Comparison of ENCODE assay signal across 10 cellular contexts in the genomic region with DNA sequence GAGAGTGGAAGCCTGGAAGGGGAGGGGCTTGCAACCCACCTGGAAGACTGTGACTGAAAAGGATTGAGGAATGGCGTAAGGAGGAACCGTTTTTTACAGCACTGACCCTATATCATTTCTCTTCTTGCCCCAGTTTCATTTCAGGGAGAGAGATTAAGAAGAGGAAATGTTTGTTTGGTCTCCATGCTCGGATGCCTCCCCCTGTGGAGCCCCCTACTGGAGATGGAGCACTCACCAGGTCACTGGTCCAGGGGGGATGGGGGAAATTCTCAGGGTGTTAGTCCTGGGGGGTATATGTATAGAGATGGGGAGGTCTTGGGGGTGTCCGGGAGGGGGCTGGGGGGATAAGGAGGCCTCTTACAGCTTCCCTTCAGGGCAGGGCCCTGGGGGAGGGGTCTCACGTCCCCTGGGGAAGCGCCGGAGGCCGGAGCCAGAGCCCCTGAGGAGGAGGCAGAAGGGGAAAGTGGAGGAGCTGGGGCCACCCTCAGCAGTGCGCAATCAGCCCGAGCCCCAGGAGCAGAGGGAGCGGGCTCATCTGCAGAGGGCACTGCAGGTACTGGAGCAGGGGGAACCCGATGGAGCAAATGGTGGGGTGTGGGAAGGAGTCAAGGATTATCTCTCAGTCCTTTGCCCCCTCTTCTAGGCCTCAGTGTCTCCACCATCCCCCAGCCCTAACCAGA. TPM values are rescaled to one million over a fixed set of nuclear protein-coding genes. Genes with fewer than 3 reads are reported as not detected.
DNase-seq lines count a peak whose midpoint lies in the region; ATAC-seq, FAIRE-seq and TF ChIP-seq lines count a peak whose summit lies in the region.
"Had no signal": no experiment of that assay in that cellular context is flagged by ENCODE, and none has a peak within 500 bp of the region (broad histone marks: within the 10 kb centered on the region; RNA-seq: fewer than 3 reads in every experiment).

No MANE protein-coding gene starts in this region.

- H3K36me3 Mint-ChIP-seq in nephron (ENCODE audit: low read depth): peaks cover 33% of the 10 kb centered on the region

- POLR2A ChIA-PET in GM12878 (lab: Charles Lee): no interaction called here

- peak overlapping the region; percentile 30 to 90 (median 63) for H3K4me3 Mint-ChIP-seq in nephron

- SMC1A ChIA-PET in GM12878 (lab: Charles Lee; ENCODE audit: uncharacterized antibody, unreplicated experiment): interaction anchor here (2.2 kb wide), 1 partner anchor 16 kb away, joined by 6 read pairs; no protein-coding TSS in a partner anchor

- H3K36me3 ChIP-seq in DOHH2 (ENCODE audit: control insufficient read depth, low read length): peaks cover 43% of the 10 kb centered on the region
- H3K36me3 ChIP-seq in Karpas-422 (ENCODE audit: insufficient read depth, low read length): peaks cover 5% of the 10 kb centered on the region; the same call in 1 of the 2 replicates
- H3K36me3 ChIP-seq in GM12878 (ENCODE audit: control insufficient read depth in 2 of 2, insufficient read depth in 2 of 2, low read length in 1 of 2): peaks cover 0 to 4% of the 10 kb centered on the region in 2 experiments; a peak in 2 of 4 replicates
- no peaks in the 10 kb centered on the region for H3K36me3 ChIP-seq in testis (ENCODE audit: low read depth, missing control alignments)

- WGBS in GM12878 (ENCODE audit: insufficient coverage, insufficient replicate concordance, low lambda C conversion rate, missing lambda C conversion rate): 32% methylated on average over 11 of the region's 12 CpGs
- WGBS in testis, 2 donors: 69 to 77% methylated on average over 9 to 12 of the region's 12 CpGs

- H3K9me3 ChIP-seq in DOHH2 (ENCODE audit: control insufficient read depth, insufficient read depth, low read length) (no peaks in the 10 kb centered on the region), Karpas-422 (ENCODE audit: low read length) (no peaks in the 10 kb centered on the region), GM12878 (replicated peaks; ENCODE audit: control insufficient read depth, insufficient read depth, low read length) (no peaks in the 10 kb centered on the region), testis (no peaks in the 10 kb centered on the region)
- H3K9me3 ChIP-seq: HAP-1 had no signal

- H3K27ac ChIP-seq in DOHH2 (ENCODE audit: low read depth, low read length) (peak overlapping the region; percentile 64), Karpas-422 (ENCODE audit: low read length) (peak overlapping the region; percentile 29; the same call in 1 of the 2 replicates), GM12878 (ENCODE audit: control insufficient read depth, insufficient read depth) (no peak overlapping the region; the same call in none of the 2 replicates), testis (no peak overlapping the region)
- H3K27ac ChIP-seq: parathyroid adenoma had no signal

- ATAC-seq in GM12878 (no peak), GM21528 (IDR thresholded peaks at IDR 0.05; ENCODE audit: low FRiP score, unreplicated experiment) (no peak)

- H3K9ac ChIP-seq in Karpas-422 (ENCODE audit: low read length): no peak overlapping the region
- no peak overlapping the region for H3K9ac ChIP-seq in GM12878 (ENCODE audit: control insufficient read depth, insufficient read depth, low read length)
- H3K9ac ChIP-seq: parathyroid adenoma had no signal

- no peak for FAIRE-seq in GM12878 (lab: Jason Lieb, UNC)

- H3K27me3 Mint-ChIP-seq in nephron (ENCODE audit: low read depth): no peaks in the 10 kb centered on the region

- no peak for TF ChIP-seq EP300 in GM12878 (IDR thresholded peaks at IDR 0.05; ENCODE audit: borderline replicate concordance in 1 of 2, control insufficient read depth in 1 of 2, low read depth in 2 of 2, low read length in 2 of 2)

- H3K4me2 ChIP-seq in DOHH2 (ENCODE audit: low read length) (peak overlapping the region; percentile 96), Karpas-422 (ENCODE audit: low read depth, low read length, poor library complexity, severe bottlenecking) (peak overlapping the region; percentile 85), GM12878 (ENCODE audit: control insufficient read depth, insufficient read depth) (peak overlapping the region; percentile 83)

- DNase-seq in Karpas-422: peak; percentile 81
- DNase-seq in GM12878 (ENCODE audit: low read depth, low spot score): no peak
- no peak for DNase-seq in testis
- DNase-seq in activated CD4-positive, CD25-positive, alpha-beta regulatory T cell treated with anti-CD3 and anti-CD28 coated beads, Interleukin-2, amount 50 U/mL, for 72 hours: no peak
- DNase-seq: NCI-H1694 treated with DMSO at 0.1 percent for 48 hours had no signal

- H3K9me2 ChIP-seq in DOHH2 (replicated peaks; ENCODE audit: control insufficient read depth, low read length): no peaks in the 10 kb centered on the region
- H3K9me2 ChIP-seq in Karpas-422 (replicated peaks; ENCODE audit: insufficient read depth, low read length): no peaks in the 10 kb centered on the region

- peaks cover 60% of the 10 kb centered on the region for H3K4me1 ChIP-seq in DOHH2 (ENCODE audit: control insufficient read depth, low read length)
- H3K4me1 ChIP-seq in Karpas-422 (ENCODE audit: low read length): peaks cover 66% of the 10 kb centered on the region
- H3K4me1 ChIP-seq in GM12878 (ENCODE audit: control insufficient read depth, insufficient read depth, low read length): peaks cover 30% of the 10 kb centered on the region
- peaks cover 44% of the 10 kb centered on the region for H3K4me1 ChIP-seq in testis

- peaks cover 15% of the 10 kb centered on the region for H3F3A ChIP-seq in DOHH2 (ENCODE audit: control insufficient read depth, insufficient read depth)

- in situ Hi-C loops in GM12878 (cut with MboI): no loop called here

- no peak for TF ChIP-seq RAD21 in GM12878 (IDR thresholded peaks at IDR 0.05; ENCODE audit: insufficient read depth, low read depth, low read length)

- H2AFZ ChIP-seq in Karpas-422 (ENCODE audit: low read length) (no peak overlapping the region), GM12878 (ENCODE audit: control insufficient read depth, low read depth, low read length) (no peak overlapping the region)
- H2AFZ ChIP-seq: parathyroid adenoma had no signal

- H3K79me2 ChIP-seq in DOHH2 (ENCODE audit: control insufficient read depth, low read length): peaks cover 34% of the 10 kb centered on the region
- H3K79me2 ChIP-seq in Karpas-422 (ENCODE audit: low read length): peaks cover 37% of the 10 kb centered on the region
- peaks cover 32% of the 10 kb centered on the region for H3K79me2 ChIP-seq in GM12878 (ENCODE audit: control insufficient read depth, insufficient read depth, low read length)

- CTCF ChIA-PET in GM12878 (lab: Yijun Ruan, JAX): interaction anchor here (0.7 to 5.3 kb wide), 3 partner anchors 11 to 20 kb away, joined by 4 to 25 read pairs (median 7); no protein-coding TSS in a partner anchor

- H3K27me3 ChIP-seq in DOHH2 (ENCODE audit: control insufficient read depth, low read length) (no peaks in the 10 kb centered on the region), Karpas-422 (ENCODE audit: low read length) (no peaks in the 10 kb centered on the region), GM12878 (replicated peaks in 1 of 2; ENCODE audit: control insufficient read depth in 2 of 2, insufficient read depth in 2 of 2, low read length in 1 of 2) (no peaks in the 10 kb centered on the region), testis (no peaks in the 10 kb centered on the region)

- intact Hi-C loops in GM12878 (cut with micrococcal nuclease; ENCODE audit: unreplicated experiment) (loop anchor here (5.0 kb wide), 1 partner anchor 97 kb away; a partner anchor contains a TSS), testis (cut with DNase I; ENCODE audit: low total_unique reads) (loop anchor here (10.0 kb wide), 1 partner anchor 100 kb away; a partner anchor contains a TSS)

- no TSS peak for BruUV-seq in GM12878 (replicated peaks; lab: Mats Ljungman, UMichigan)

- RAD21 ChIA-PET in GM12878 (lab: Charles Lee; ENCODE audit: unreplicated experiment): no interaction called here

- no peak overlapping the region for H3K27ac Mint-ChIP-seq in nephron

- no peak for TF ChIP-seq POLR2A in GM12878 (IDR thresholded peaks at IDR 0.05; ENCODE audit: low read depth, low read length)
- TF ChIP-seq POLR2A in testis (IDR thresholded peaks at IDR 0.05): no peak

- peak; percentile 88 for TF ChIP-seq CTCF in DOHH2 (IDR thresholded peaks at IDR 0.05; ENCODE audit: low read depth, low read length, poor library complexity, severe bottlenecking)
- TF ChIP-seq CTCF in GM12878 (IDR thresholded peaks at IDR 0.05 in 2 of 3, conservative IDR thresholded peaks at IDR 0.05 in 1 of 3; ENCODE audit: control insufficient read depth in 2 of 3, extremely low read depth in 1 of 3, insufficient read depth in 1 of 3, low read depth in 3 of 3, low read length in 3 of 3): peak; percentile 22 to 53 (median 48); a peak in 4 of 6 replicates
- TF ChIP-seq CTCF in nephron (IDR thresholded peaks at IDR 0.05; ENCODE audit: unreplicated experiment in 3 of 3): peak in 2 of 3 experiments; percentile 9 to 30
- no peak for TF ChIP-seq CTCF in testis (IDR thresholded peaks at IDR 0.05)

- H4K20me1 ChIP-seq in DOHH2 (ENCODE audit: control insufficient read depth, insufficient read depth, low read depth, low read length): no peaks in the 10 kb centered on the region; the same call in 1 of the 2 replicates
- H4K20me1 ChIP-seq in Karpas-422 (ENCODE audit: insufficient read depth, low read depth, low read length): no peaks in the 10 kb centered on the region
- no peaks in the 10 kb centered on the region; the same call in 1 of the 2 replicates for H4K20me1 ChIP-seq in GM12878 (ENCODE audit: control insufficient read depth, insufficient read depth)

- H3K9me3 Mint-ChIP-seq in nephron: no peaks in the 10 kb centered on the region

- H3K4me3 ChIP-seq in DOHH2 (ENCODE audit: low read length): peak overlapping the region; percentile 87
- no peak overlapping the region for H3K4me3 ChIP-seq in Karpas-422 (ENCODE audit: low read length)
- 0 out of 2 replicates have a peak overlapping the region, but pooled peaks have one; percentile 98 for H3K4me3 ChIP-seq in GM12878
- H3K4me3 ChIP-seq in testis: no peak overlapping the region
- H3K4me3 ChIP-seq: HAP-1 had no signal

- H3K4me1 Mint-ChIP-seq in nephron: peaks cover 57% of the 10 kb centered on the region

RNA-seq across cellular contexts. Expression of a gene that starts 3.2 kb away (rescaled TPM):
- 223 and 260 TPM in 2 replicates for total RNA-seq in Karpas-422 (2014; rRNA removed; shearing (Covaris generic); ENCODE audit: low replicate concordance)
- 31.1 and 35.5 TPM in 2 replicates for total RNA-seq in GM12878 (2013; cell fraction: nucleolus; rRNA removed)
- 201 and 217 TPM in 2 replicates for total RNA-seq in GM12878 (2014; rRNA removed)
- 107 and 118 TPM in 2 replicates for total RNA-seq in GM12878 (2014; rRNA removed; fragmentation: Illumina TruSeq; extraction: Trizol)
- total RNA-seq in GM12878 (2021): 165 and 173 TPM in 2 replicates
- 161 TPM for polyA plus RNA-seq in GM12878 (2011; ENCODE audit: low read depth)
- 95.6 and 137 TPM in 2 replicates for polyA plus RNA-seq in GM12878 (2011; rRNA removed)
- polyA plus RNA-seq in GM12878 (2011; cell fraction: cytosol; rRNA removed): 225 and 263 TPM in 2 replicates
- polyA plus RNA-seq in GM12878 (2011; cell fraction: nucleus; rRNA removed): 202 and 257 TPM in 2 replicates
- 320 and 324 TPM in 2 replicates for polyA plus RNA-seq in GM12878 (2012)
- polyA plus RNA-seq in GM12878 (2014; fragmentation: Illumina TruSeq; extraction: Trizol): 62.2 and 102 TPM in 2 replicates
- polyA plus RNA-seq in GM12878 (2014; fragmentation: Nextera tagmentation; extraction: Ambion mirVana): 100 to 1,000 TPM; 268 to 293 TPM
- polyA plus RNA-seq in GM12878 (2014; rRNA removed): 178 and 203 TPM in 2 replicates
- polyA plus RNA-seq in GM12878 (2016; fragmentation: Nextera tagmentation; extraction: Ambion mirVana): 100 to 1,000 TPM; 220 to 226 TPM
- 110 and 116 TPM in 2 replicates for polyA minus RNA-seq in GM12878 (2011; rRNA and poly(A)+ RNA removed)
- 47.1 and 60.9 TPM in 2 replicates for polyA minus RNA-seq in GM12878 (2011; cell fraction: cytosol; rRNA and poly(A)+ RNA removed)
- 50.9 and 62.4 TPM in 2 replicates for polyA minus RNA-seq in GM12878 (2011; cell fraction: nucleus; rRNA and poly(A)+ RNA removed)
- total RNA-seq in testis: 100 to 1,000 TPM; 139 to 146 TPM
- 132 TPM for polyA plus RNA-seq in testis (ENCODE audit: insufficient read depth, low read depth, low replicate concordance)

RNA-seq across cellular contexts. Expression of a gene that starts 3.9 kb away (rescaled TPM):
- 32.6 and 66.6 TPM in 2 replicates for total RNA-seq in Karpas-422 (2014; rRNA removed; shearing (Covaris generic); ENCODE audit: low replicate concordance)
- 22.1 and 23.7 TPM in 2 replicates for total RNA-seq in GM12878 (2013; cell fraction: nucleolus; rRNA removed)
- 6.5 and 6.8 TPM in 2 replicates for total RNA-seq in GM12878 (2014; rRNA removed)
- total RNA-seq in GM12878 (2014; rRNA removed; fragmentation: Illumina TruSeq; extraction: Trizol): 5.5 and 6.5 TPM in 2 replicates
- total RNA-seq in GM12878 (2021): 13.5 and 14.5 TPM in 2 replicates
- polyA plus RNA-seq in GM12878 (2011; ENCODE audit: low read depth): 17.4 TPM
- 11.8 and 17.8 TPM in 2 replicates for polyA plus RNA-seq in GM12878 (2011; rRNA removed)
- polyA plus RNA-seq in GM12878 (2011; cell fraction: cytosol; rRNA removed): 20.1 and 23.2 TPM in 2 replicates
- polyA plus RNA-seq in GM12878 (2011; cell fraction: nucleus; rRNA removed): 143 and 159 TPM in 2 replicates
- 32.7 and 39.8 TPM in 2 replicates for polyA plus RNA-seq in GM12878 (2012)
- polyA plus RNA-seq in GM12878 (2014; fragmentation: Illumina TruSeq; extraction: Trizol): 5.9 and 10.3 TPM in 2 replicates
- polyA plus RNA-seq in GM12878 (2014; fragmentation: Nextera tagmentation; extraction: Ambion mirVana): 1 to 10 TPM; 1.3 to 2.2 TPM
- 17.3 and 21.4 TPM in 2 replicates for polyA plus RNA-seq in GM12878 (2014; rRNA removed)
- 1 to 10 TPM; 3.1 to 3.5 TPM for polyA plus RNA-seq in GM12878 (2016; fragmentation: Nextera tagmentation; extraction: Ambion mirVana)
- polyA minus RNA-seq in GM12878 (2011; rRNA and poly(A)+ RNA removed): 16.9 and 18.6 TPM in 2 replicates
- 5.0 and 6.8 TPM in 2 replicates for polyA minus RNA-seq in GM12878 (2011; cell fraction: cytosol; rRNA and poly(A)+ RNA removed)
- 15.6 and 16.6 TPM in 2 replicates for polyA minus RNA-seq in GM12878 (2011; cell fraction: nucleus; rRNA and poly(A)+ RNA removed)
- total RNA-seq in testis: 100 to 1,000 TPM; 184 to 218 TPM
- 216 TPM for polyA plus RNA-seq in testis (ENCODE audit: insufficient read depth, low read depth, low replicate concordance)

RNA-seq across cellular contexts. Expression of a gene that starts 5.1 kb away (rescaled TPM):
- total RNA-seq in Karpas-422 (2014; rRNA removed; shearing (Covaris generic); ENCODE audit: low replicate concordance): 16.3 and 16.7 TPM in 2 replicates
- 14.4 and 18.4 TPM in 2 replicates for total RNA-seq in GM12878 (2013; cell fraction: nucleolus; rRNA removed)
- total RNA-seq in GM12878 (2014; rRNA removed): 1.2 and 1.5 TPM in 2 replicates
- total RNA-seq in GM12878 (2014; rRNA removed; fragmentation: Illumina TruSeq; extraction: Trizol): 0.85 and 0.88 TPM in 2 replicates
- total RNA-seq in GM12878 (2021): 5.7 and 9.2 TPM in 2 replicates
- 3.3 TPM for polyA plus RNA-seq in GM12878 (2011; ENCODE audit: low read depth)
- polyA plus RNA-seq in GM12878 (2011; rRNA removed): 2.2 and 3.9 TPM in 2 replicates
- polyA plus RNA-seq in GM12878 (2011; cell fraction: cytosol; rRNA removed): 2.7 and 3.4 TPM in 2 replicates
- 60.1 and 82.9 TPM in 2 replicates for polyA plus RNA-seq in GM12878 (2011; cell fraction: nucleus; rRNA removed)
- polyA plus RNA-seq in GM12878 (2012): 8.3 and 9.0 TPM in 2 replicates
- polyA plus RNA-seq in GM12878 (2014; fragmentation: Illumina TruSeq; extraction: Trizol): 3.1 and 5.7 TPM in 2 replicates
- under 1 TPM; 0.05 to 0.14 TPM for polyA plus RNA-seq in GM12878 (2014; fragmentation: Nextera tagmentation; extraction: Ambion mirVana)
- polyA plus RNA-seq in GM12878 (2014; rRNA removed): 6.4 and 9.0 TPM in 2 replicates
- polyA plus RNA-seq in GM12878 (2016; fragmentation: Nextera tagmentation; extraction: Ambion mirVana): under 1 TPM; 0.62 to 0.73 TPM
- 2.5 and 3.1 TPM in 2 replicates for polyA minus RNA-seq in GM12878 (2011; rRNA and poly(A)+ RNA removed)
- 1.1 and 2.8 TPM in 2 replicates for polyA minus RNA-seq in GM12878 (2011; cell fraction: cytosol; rRNA and poly(A)+ RNA removed)
- 8.1 and 12.2 TPM in 2 replicates for polyA minus RNA-seq in GM12878 (2011; cell fraction: nucleus; rRNA and poly(A)+ RNA removed)
- 10 to 100 TPM; 29.4 to 43.9 TPM for total RNA-seq in testis
- 31.5 TPM for polyA plus RNA-seq in testis (ENCODE audit: insufficient read depth, low read depth, low replicate concordance)

RNA-seq across cellular contexts. Expression of a gene that starts 23.1 kb away (rescaled TPM):
- 37.8 and 42.8 TPM in 2 replicates for total RNA-seq in Karpas-422 (2014; rRNA removed; shearing (Covaris generic); ENCODE audit: low replicate concordance)
- 45.8 and 51.5 TPM in 2 replicates for total RNA-seq in GM12878 (2013; cell fraction: nucleolus; rRNA removed)
- 44.5 and 50.3 TPM in 2 replicates for total RNA-seq in GM12878 (2014; rRNA removed)
- 52.9 and 58.5 TPM in 2 replicates for total RNA-seq in GM12878 (2014; rRNA removed; fragmentation: Illumina TruSeq; extraction: Trizol)
- total RNA-seq in GM12878 (2021): 69.2 and 80.8 TPM in 2 replicates
- polyA plus RNA-seq in GM12878 (2011; ENCODE audit: low read depth): 16.6 TPM
- polyA plus RNA-seq in GM12878 (2011; rRNA removed): 60.6 and 69.3 TPM in 2 replicates
- polyA plus RNA-seq in GM12878 (2011; cell fraction: cytosol; rRNA removed): 92.5 and 114 TPM in 2 replicates
- 120 and 185 TPM in 2 replicates for polyA plus RNA-seq in GM12878 (2011; cell fraction: nucleus; rRNA removed)
- polyA plus RNA-seq in GM12878 (2012): 33.1 and 39.8 TPM in 2 replicates
- 53.9 and 63.1 TPM in 2 replicates for polyA plus RNA-seq in GM12878 (2014; fragmentation: Illumina TruSeq; extraction: Trizol)
- polyA plus RNA-seq in GM12878 (2014; fragmentation: Nextera tagmentation; extraction: Ambion mirVana): 1 to 10 TPM; 1.8 to 2.9 TPM
- 82.6 and 87.4 TPM in 2 replicates for polyA plus RNA-seq in GM12878 (2014; rRNA removed)
- polyA plus RNA-seq in GM12878 (2016; fragmentation: Nextera tagmentation; extraction: Ambion mirVana): 10 to 100 TPM; 22.6 to 31.0 TPM
- polyA minus RNA-seq in GM12878 (2011; rRNA and poly(A)+ RNA removed): 75.6 and 95.8 TPM in 2 replicates
- 37.8 and 41.3 TPM in 2 replicates for polyA minus RNA-seq in GM12878 (2011; cell fraction: cytosol; rRNA and poly(A)+ RNA removed)
- polyA minus RNA-seq in GM12878 (2011; cell fraction: nucleus; rRNA and poly(A)+ RNA removed): 49.3 and 88.3 TPM in 2 replicates
- 10 to 100 TPM; 19.8 to 22.5 TPM for total RNA-seq in testis
- 20.2 TPM for polyA plus RNA-seq in testis (ENCODE audit: insufficient read depth, low read depth, low replicate concordance)

RNA-seq across cellular contexts. Expression of a gene that starts 39.6 kb away (rescaled TPM):
- total RNA-seq in Karpas-422 (2014; rRNA removed; shearing (Covaris generic); ENCODE audit: low replicate concordance): 5.1 and 6.8 TPM in 2 replicates
- 5.1 and 5.5 TPM in 2 replicates for total RNA-seq in GM12878 (2013; cell fraction: nucleolus; rRNA removed)
- total RNA-seq in GM12878 (2014; rRNA removed) (5.2 and 6.6 TPM in 2 replicates), GM12878 (2014; rRNA removed; fragmentation: Illumina TruSeq; extraction: Trizol) (6.0 and 6.7 TPM in 2 replicates), GM12878 (2021) (9.2 and 10.4 TPM in 2 replicates), testis (10 to 100 TPM; 15.2 to 15.7 TPM)
- polyA plus RNA-seq in GM12878 (2011; ENCODE audit: low read depth): 4.1 TPM
- polyA plus RNA-seq in GM12878 (2011; rRNA removed) (5.3 and 7.2 TPM in 2 replicates), GM12878 (2014; fragmentation: Illumina TruSeq; extraction: Trizol) (9.8 and 10.3 TPM in 2 replicates), GM12878 (2014; fragmentation: Nextera tagmentation; extraction: Ambion mirVana) (1 to 10 TPM; 1.5 to 2.6 TPM), GM12878 (2014; rRNA removed) (6.7 and 7.3 TPM in 2 replicates), GM12878 (2016; fragmentation: Nextera tagmentation; extraction: Ambion mirVana) (10 to 100 TPM; 12.1 to 12.7 TPM), testis (ENCODE audit: insufficient read depth, low read depth, low replicate concordance) (16.9 TPM)
- polyA plus RNA-seq in GM12878 (2011; cell fraction: cytosol; rRNA removed): 6.0 and 6.9 TPM in 2 replicates
- polyA plus RNA-seq in GM12878 (2011; cell fraction: nucleus; rRNA removed): 13.4 and 16.9 TPM in 2 replicates
- 5.6 and 6.3 TPM in 2 replicates for polyA plus RNA-seq in GM12878 (2012)
- polyA minus RNA-seq in GM12878 (2011; rRNA and poly(A)+ RNA removed): 9.1 and 9.2 TPM in 2 replicates
- 3.6 and 4.2 TPM in 2 replicates for polyA minus RNA-seq in GM12878 (2011; cell fraction: cytosol; rRNA and poly(A)+ RNA removed)
- 4.5 and 6.2 TPM in 2 replicates for polyA minus RNA-seq in GM12878 (2011; cell fraction: nucleus; rRNA and poly(A)+ RNA removed)

Comparison
In these comparisons a context has a peak if more than half of its experiments do, and no peak if none do; other contexts are left out.
1. H3K27ac ChIP-seq: peak in DOHH2 (single experiment) and Karpas-422 (single experiment); none in GM12878 (single experiment) and testis (0 of 2).
2. H3K4me3 ChIP-seq: peak in DOHH2 (single experiment) and GM12878 (single experiment); none in Karpas-422 (single experiment) and testis (0 of 2).
3. CTCF ChIP-seq: peak in DOHH2 (single experiment), GM12878 (3 of 3) and nephron (2 of 3); none in testis (0 of 3).
4. Peak in every context shown above with its lines, with median percentiles within 50 percentile points of each other: H3K4me2 ChIP-seq.